In genomic region chr17:75652934-75653549, GRCh38 we compare ENCODE assay signal across 8 cellular contexts. TPM values are rescaled to one million over a fixed set of nuclear protein-coding genes. Genes with fewer than 3 reads are reported as not detected.
DNase-seq lines count a peak whose midpoint lies in the region; FAIRE-seq and TF ChIP-seq lines count a peak whose summit lies in the region.

No MANE protein-coding gene starts in this region.

- no peak for FAIRE-seq in D721Med (lab: Jason Lieb, UNC)

- H3K18ac ChIP-seq in H9 (ENCODE audit: insufficient read length, low read depth, low read length), result no peak overlapping the region

- no peak overlapping the region for H2BK12ac ChIP-seq in H9 (ENCODE audit: insufficient read length, low read depth, low read length)

- H3K4me1 Mint-ChIP-seq in H9, result peaks cover 2% of the 10 kb centered on the region in 2 experiments; a peak in 2 of 4 replicates
- peaks cover 4% of the 10 kb centered on the region for H3K4me1 Mint-ChIP-seq in nephron progenitor cell

- no peaks in the 10 kb centered on the region for H3K9me2 ChIP-seq in SK-N-SH

- peaks cover 33 to 38% of the 10 kb centered on the region in 2 experiments for H3K36me3 ChIP-seq in SK-N-SH (replicated peaks in 1 of 2; ENCODE audit: control insufficient read depth in 1 of 2, insufficient read depth in 2 of 2, low read length in 1 of 2)

- peaks cover 11% of the 10 kb centered on the region for H3F3A ChIP-seq in SK-N-SH (replicated peaks; ENCODE audit: insufficient read depth)

- H3K9ac ChIP-seq in H9 (ENCODE audit: extremely low read depth, insufficient read length, low read length) (no peak overlapping the region), SK-N-SH (no peak overlapping the region)

- H3K14ac ChIP-seq in H9 (ENCODE audit: insufficient read depth, low read length), result no peak overlapping the region

- H3K9me3 Mint-ChIP-seq in H9 (no peaks in the 10 kb centered on the region), nephron progenitor cell (no peaks in the 10 kb centered on the region)

- CTCF ChIA-PET in SK-N-SH (lab: Yijun Ruan, JAX), result interaction anchor here (0.7 to 31.7 kb wide), 20 partner anchors 9 to 137 kb away, joined by 3 to 1189 read pairs (median 4); partner anchors contain the start of genes ITGB4, RECQL5, SAP30BP and SMIM5

- H3K27me3 ChIP-seq in H9 (ENCODE audit: insufficient read depth, low read length) (no peaks in the 10 kb centered on the region), SK-N-SH (ENCODE audit: insufficient read depth) (no peaks in the 10 kb centered on the region)

- H2BK120ac ChIP-seq in H9 (ENCODE audit: low read depth, low read length, poor library complexity, severe bottlenecking), result no peak overlapping the region

- no peak overlapping the region for H3K4me2 ChIP-seq in H9 (ENCODE audit: insufficient read depth, insufficient read length, low read length)
- H3K4me2 ChIP-seq in SK-N-SH, result no peak overlapping the region

- H3K36me3 Mint-ChIP-seq in H9 (ENCODE audit: insufficient read depth in 1 of 3, low read depth in 3 of 3) (peaks cover 13 to 58% (median 51%) of the 10 kb centered on the region in 3 experiments; a peak in 6 of 7 replicates), nephron progenitor cell (ENCODE audit: low read depth) (peaks cover 37% of the 10 kb centered on the region)

- H4K20me1 ChIP-seq in H9 (ENCODE audit: control insufficient read depth, insufficient read depth, insufficient read length) (no peaks in the 10 kb centered on the region), SK-N-SH (ENCODE audit: insufficient read depth) (no peaks in the 10 kb centered on the region)

- WGBS in H9 (ENCODE audit: extremely low coverage, insufficient read length, low lambda C conversion rate), result no CpG with 5 or more reads among the region's 6 CpGs
- WGBS in SK-N-SH (ENCODE audit: low lambda C conversion rate), result 69% methylated on average over 6 of the region's 6 CpGs

- H3K56ac ChIP-seq in H9 (ENCODE audit: insufficient read length, low read depth, low read length), result no peak overlapping the region

- H3K79me1 ChIP-seq in H9 (ENCODE audit: insufficient read depth, low read depth, low read length, poor library complexity, severe bottlenecking), result no peaks in the 10 kb centered on the region

- H2BK5ac ChIP-seq in H9 (ENCODE audit: insufficient read length, low read length), result no peak overlapping the region

- H4K5ac ChIP-seq in H9 (ENCODE audit: insufficient read length, low read depth, low read length), result no peak overlapping the region

- H2AFZ ChIP-seq in H9 (ENCODE audit: low read length) (no peak overlapping the region), SK-N-SH (ENCODE audit: low read depth) (no peak overlapping the region)

- no peak overlapping the region for H2BK20ac ChIP-seq in H9 (ENCODE audit: low read depth, low read length, poor library complexity, severe bottlenecking)

- H2AK5ac ChIP-seq in H9 (ENCODE audit: insufficient read length, low read length), result no peak overlapping the region

- H3K23ac ChIP-seq in H9 (ENCODE audit: insufficient read length, low read depth, low read length), result no peak overlapping the region

- H3K4me3 ChIP-seq in SK-N-SH (ENCODE audit: low read depth in 2 of 2, low read length in 1 of 2) (no peak overlapping the region), epithelial cell of proximal tubule (ENCODE audit: low read depth, low read length) (no peak overlapping the region)

- H3K4ac ChIP-seq in H9 (ENCODE audit: low read depth, low read length), result no peak overlapping the region

- no peaks in the 10 kb centered on the region for H3K27me3 Mint-ChIP-seq in H9 (ENCODE audit: low read depth)
- H3K27me3 Mint-ChIP-seq in nephron progenitor cell (ENCODE audit: low read depth, poor library complexity), result no peaks in the 10 kb centered on the region

- no peak overlapping the region for H3T11ph ChIP-seq in H9 (ENCODE audit: low read length)

- no peak overlapping the region for H3K27ac ChIP-seq in H9 (ENCODE audit: insufficient read length, low read depth, low read length)
- no peak overlapping the region for H3K27ac ChIP-seq in SK-N-SH (ENCODE audit: low read depth in 2 of 2, low read length in 1 of 2)

- no peaks in the 10 kb centered on the region for H3K79me2 ChIP-seq in H9 (ENCODE audit: insufficient read depth, low read length)
- no peaks in the 10 kb centered on the region for H3K79me2 ChIP-seq in SK-N-SH (ENCODE audit: insufficient read depth)

- H3K4me1 ChIP-seq in H9 (ENCODE audit: insufficient read depth, low read length) (no peaks in the 10 kb centered on the region), SK-N-SH (ENCODE audit: control insufficient read depth in 1 of 2, insufficient read depth in 2 of 2, low read depth in 1 of 2, low read length in 1 of 2) (no peaks in the 10 kb centered on the region)

- no peak overlapping the region; a peak in 1 of 5 replicates for H3K4me3 Mint-ChIP-seq in H9
- H3K4me3 Mint-ChIP-seq in nephron progenitor cell, result no peak overlapping the region

- no peak for TF ChIP-seq EP300 in SK-N-SH (IDR thresholded peaks at IDR 0.05; ENCODE audit: borderline replicate concordance in 1 of 2, low read depth in 1 of 2, low read length in 1 of 2)

- TF ChIP-seq RAD21 in SK-N-SH (IDR thresholded peaks at IDR 0.05; ENCODE audit: low read length), result peak; percentile 68

- H3K27ac Mint-ChIP-seq in H9 (peak overlapping the region in 1 of 3 experiments; percentile 67; a peak in 2 of 7 replicates), nephron progenitor cell (peak overlapping the region; percentile 51)

- no peaks in the 10 kb centered on the region for H3K23me2 ChIP-seq in H9 (ENCODE audit: insufficient read length, low read depth, low read length, poor library complexity, severe bottlenecking)

- H4K91ac ChIP-seq in H9 (ENCODE audit: insufficient read length, low read depth, low read length), result no peak overlapping the region

- DNase-seq in D721Med (ENCODE audit: insufficient read length, low spot score) (no peak), H9 (peak; percentile 83), SK-N-SH (peak; percentile 85), epithelial cell of proximal tubule (ENCODE audit: low read depth) (no peak), nephron progenitor cell (peak; percentile 61), dedifferentiated amniotic fluid mesenchymal stem cell (ENCODE audit: extremely low spot score) (no peak), GF-D8 (lab: John Stamatoyannopoulos, UW) (no peak), putamen (ENCODE audit: low spot score) (no peak)

- TF ChIP-seq CTCF in D721Med (IDR thresholded peaks at IDR 0.05; ENCODE audit: insufficient read depth, missing control alignments) (peak; percentile 71), H9 (conservative IDR thresholded peaks at IDR 0.05) (peak; percentile 87), SK-N-SH (IDR thresholded peaks at IDR 0.05) (peak; percentile 87), epithelial cell of proximal tubule (conservative IDR thresholded peaks at IDR 0.05; ENCODE audit: low read depth, low read length) (peak; percentile 84), nephron progenitor cell (IDR thresholded peaks at IDR 0.05) (peak; percentile 91)

- no peak overlapping the region for H2BK15ac ChIP-seq in H9 (ENCODE audit: low read depth, low read length)

- H3K9me3 ChIP-seq in H9 (ENCODE audit: control insufficient read depth, low read depth, low read length) (no peaks in the 10 kb centered on the region), SK-N-SH (no peaks in the 10 kb centered on the region)

- POLR2A ChIA-PET in SK-N-SH (lab: Yijun Ruan, JAX), result no interaction called here

- H4K8ac ChIP-seq in H9 (replicated peaks; ENCODE audit: insufficient read length, low read depth, low read length), result no peak overlapping the region

TF ChIP-seq in SK-N-SH, 30 proteins besides CTCF, POLR2A, EP300 and RAD21:
- no peak for TF ChIP-seq CHD2 (IDR thresholded peaks at IDR 0.05; ENCODE audit: low read length, partially characterized antibody)
- peak; percentile 43; the same call in 1 of the 2 replicates for TF ChIP-seq SMC3 (IDR thresholded peaks at IDR 0.05; ENCODE audit: low read depth, low read length)

RNA-seq across cellular contexts. Expression of gene RECQL5, which starts 13.9 kb away (rescaled TPM):
- total RNA-seq in H9 (2021) (40.0 and 40.1 TPM in 2 replicates), epithelial cell of proximal tubule (20.0 and 25.7 TPM in 2 replicates)
- 22.5 and 25.3 TPM in 2 replicates for polyA plus RNA-seq in SK-N-SH (2012; rRNA removed)
- polyA plus RNA-seq in SK-N-SH (2012; cell fraction: cytosol; rRNA removed), result 8.8 and 11.4 TPM in 2 replicates
- 179 and 199 TPM in 2 replicates for polyA plus RNA-seq in SK-N-SH (2012; cell fraction: nucleus; rRNA removed)

RNA-seq across cellular contexts. Expression of gene SAP30BP, which starts 14.1 kb away (rescaled TPM):
- 82.6 and 89.7 TPM in 2 replicates for total RNA-seq in H9 (2021)
- polyA plus RNA-seq in SK-N-SH (2012; rRNA removed), result 145 and 158 TPM in 2 replicates
- polyA plus RNA-seq in SK-N-SH (2012; cell fraction: cytosol; rRNA removed), result 103 and 121 TPM in 2 replicates
- 387 and 410 TPM in 2 replicates for polyA plus RNA-seq in SK-N-SH (2012; cell fraction: nucleus; rRNA removed)
- 95.8 and 107 TPM in 2 replicates for total RNA-seq in epithelial cell of proximal tubule

RNA-seq across cellular contexts. Expression of gene SMIM5, which starts 19.8 kb away (rescaled TPM):
- 0.20 and 0.24 TPM in 2 replicates for total RNA-seq in H9 (2021)
- polyA plus RNA-seq in SK-N-SH (2012; rRNA removed), result 0.02 TPM in 1 of 2 replicates, not detected in the other
- polyA plus RNA-seq in SK-N-SH (2012; cell fraction: cytosol; rRNA removed), result not detected in 2 replicates
- 0.14 and 0.39 TPM in 2 replicates for polyA plus RNA-seq in SK-N-SH (2012; cell fraction: nucleus; rRNA removed)
- total RNA-seq in epithelial cell of proximal tubule, result 0.63 and 0.94 TPM in 2 replicates

Comparison
In these comparisons a context has a peak if more than half of its experiments do, and no peak if none do; other contexts are left out.
1. DNase-seq: peak in H9 (single experiment), SK-N-SH (single experiment) and nephron progenitor cell (single experiment); none in D721Med (single experiment), epithelial cell of proximal tubule (single experiment), dedifferentiated amniotic fluid mesenchymal stem cell (single experiment), GF-D8 (single experiment) and putamen (single experiment).
2. Peak in every context shown above with its lines, with median percentiles within 50 percentile points of each other: CTCF ChIP-seq.